Comparison of ENCODE assay signal across 2 cellular contexts in genomic region chr17:68627956-68628355, GRCh38.
TF ChIP-seq lines count a peak whose summit lies in the region.

No MANE protein-coding gene starts in this region.

TF ChIP-seq in HCT116, 20 proteins besides CTCF, POLR2A, EP300 and RAD21:
- TF ChIP-seq ATF3 (IDR thresholded peaks at IDR 0.05) (no peak), ELF1 (IDR thresholded peaks at IDR 0.05; ENCODE audit: borderline replicate concordance, low read depth) (no peak), REST (IDR thresholded peaks at IDR 0.05; ENCODE audit: low read depth) (no peak), JUND (IDR thresholded peaks at IDR 0.05) (no peak), SP1 (IDR thresholded peaks at IDR 0.05; ENCODE audit: low read depth) (no peak), FOSL1 (IDR thresholded peaks at IDR 0.05; ENCODE audit: low read depth) (no peak), EZH2 (IDR thresholded peaks at IDR 0.05) (no peak), CBX3 (IDR thresholded peaks at IDR 0.05; ENCODE audit: low read depth) (no peak), ZNF274 (IDR thresholded peaks at IDR 0.05; ENCODE audit: low read depth, low read length) (no peak), CEBPB (IDR thresholded peaks at IDR 0.05; ENCODE audit: low read depth) (no peak), TCF7L2 (IDR thresholded peaks at IDR 0.05; ENCODE audit: borderline replicate concordance, extremely low read depth, insufficient read depth, insufficient read length) (no peak), ZBTB33 (IDR thresholded peaks at IDR 0.05; ENCODE audit: extremely low read depth, insufficient replicate concordance, low read length) (no peak), SRF (IDR thresholded peaks at IDR 0.05; ENCODE audit: low read depth) (no peak), YY1 (IDR thresholded peaks at IDR 0.05; ENCODE audit: extremely low read depth, insufficient replicate concordance, low read depth, low read length) (no peak), EGR1 (IDR thresholded peaks at IDR 0.05; ENCODE audit: low read depth) (no peak), MAX (IDR thresholded peaks at IDR 0.05) (no peak), SIN3A (IDR thresholded peaks at IDR 0.05; ENCODE audit: low read depth) (no peak), POLR2AphosphoS5 (IDR thresholded peaks at IDR 0.05; ENCODE audit: low read depth, low read length) (no peak)

TF ChIP-seq in HepG2, 621 proteins besides CTCF, POLR2A, EP300 and RAD21:
- TF ChIP-seq ZNF543 (CRISPR knock-in tag; IDR thresholded peaks at IDR 0.05) = no peak
- TF ChIP-seq MEIS2 (CRISPR knock-in tag; IDR thresholded peaks at IDR 0.05) = no peak
- no peak for TF ChIP-seq HOXA9 (CRISPR knock-in tag; IDR thresholded peaks at IDR 0.05; ENCODE audit: borderline replicate concordance)
- no peak for TF ChIP-seq JDP2 (CRISPR knock-in tag; IDR thresholded peaks at IDR 0.05; ENCODE audit: borderline replicate concordance)
- TF ChIP-seq ZNF496 (CRISPR knock-in tag; IDR thresholded peaks at IDR 0.05; ENCODE audit: insufficient replicate concordance) = no peak
- no peak for TF ChIP-seq ATAD3A (CRISPR knock-in tag; IDR thresholded peaks at IDR 0.05)
- no peak for TF ChIP-seq HES4 (CRISPR knock-in tag; IDR thresholded peaks at IDR 0.05; ENCODE audit: borderline replicate concordance)
- TF ChIP-seq ZNF512 (CRISPR knock-in tag; IDR thresholded peaks at IDR 0.05) = no peak
- TF ChIP-seq BATF2 (CRISPR knock-in tag; IDR thresholded peaks at IDR 0.05) = no peak
- no peak for TF ChIP-seq ZSCAN29 (CRISPR knock-in tag; conservative IDR thresholded peaks at IDR 0.05)
- no peak for TF ChIP-seq MLXIP (CRISPR knock-in tag; IDR thresholded peaks at IDR 0.05; ENCODE audit: borderline replicate concordance)
- no peak for TF ChIP-seq IKZF1 (IDR thresholded peaks at IDR 0.05)
- no peak for TF ChIP-seq CENPX (CRISPR knock-in tag; IDR thresholded peaks at IDR 0.05)
- TF ChIP-seq ZNF513 (CRISPR knock-in tag; conservative IDR thresholded peaks at IDR 0.05) = no peak
- no peak for TF ChIP-seq ZNF326 (CRISPR knock-in tag; IDR thresholded peaks at IDR 0.05; ENCODE audit: borderline replicate concordance)
- no peak for TF ChIP-seq ZNF382 (CRISPR knock-in tag; IDR thresholded peaks at IDR 0.05; ENCODE audit: borderline replicate concordance)
- TF ChIP-seq BRCA1 (CRISPR knock-in tag; IDR thresholded peaks at IDR 0.05) = no peak
- TF ChIP-seq ZMYM4 (CRISPR knock-in tag; IDR thresholded peaks at IDR 0.05) = no peak
- TF ChIP-seq ZC3H4 (CRISPR knock-in tag; IDR thresholded peaks at IDR 0.05; ENCODE audit: borderline replicate concordance) = no peak
